ENCODE assay signal across 17 cellular contexts in the genomic region with DNA sequence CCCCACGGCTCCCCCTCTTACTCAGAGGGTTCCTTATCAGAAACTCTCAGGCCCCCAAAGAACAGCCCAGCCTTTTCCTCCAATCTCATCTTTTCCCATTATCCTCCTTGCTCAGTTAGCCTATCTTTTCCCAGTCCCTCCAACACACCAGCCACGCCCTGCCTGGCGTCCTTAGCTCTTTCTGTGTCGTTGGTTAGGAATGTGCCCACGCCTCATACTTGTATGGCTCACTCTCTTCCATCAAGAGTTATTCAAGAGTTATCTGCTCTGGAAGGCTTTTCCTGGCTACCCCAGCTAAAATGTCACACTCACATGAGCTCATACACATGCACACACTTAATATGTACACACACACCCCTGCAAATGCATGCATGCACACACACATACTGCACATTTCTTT. TPM values are rescaled to one million over a fixed set of nuclear protein-coding genes. Genes with fewer than 3 reads are reported as not detected.
DNase-seq lines count a peak whose midpoint lies in the region; ATAC-seq and TF ChIP-seq lines count a peak whose summit lies in the region.
"Had no signal": no experiment of that assay in that cellular context is flagged by ENCODE, and none has a peak within 500 bp of the region (broad histone marks: within the 10 kb centered on the region; RNA-seq: fewer than 3 reads in every experiment).

No MANE protein-coding gene starts in this region.

- H3K9me3 ChIP-seq in IMR-90 (ENCODE audit: control insufficient read depth, insufficient read depth, low read length): no peaks in the 10 kb centered on the region
- no peaks in the 10 kb centered on the region for H3K9me3 ChIP-seq in mucosa of descending colon
- no peaks in the 10 kb centered on the region for H3K9me3 ChIP-seq in BE2C
- H3K9me3 ChIP-seq: pancreas had no signal

- dilution Hi-C loops in IMR-90 (cut with HindIII; ENCODE audit: low sequenced_read_pairs, unreplicated experiment): no loop called here

- TF ChIP-seq POLR2A in IMR-90 (IDR thresholded peaks at IDR 0.05; ENCODE audit: low read depth, low read length): no peak

- H3K27ac Mint-ChIP-seq in chondrocyte (ENCODE audit: unreplicated experiment): peak overlapping the region; percentile 34
- H3K27ac Mint-ChIP-seq: CD14-positive monocyte, mesothelial cell of epicardium had no signal

- CTCF ChIA-PET in IMR-90 (lab: Yijun Ruan, JAX): interaction anchor here (0.5 to 1.0 kb wide), 2 partner anchors 28 to 608 kb away, joined by 3 to 6 read pairs; no protein-coding TSS in a partner anchor

- H3K9me3 Mint-ChIP-seq in chondrocyte (ENCODE audit: low read depth): no peaks in the 10 kb centered on the region
- H3K9me3 Mint-ChIP-seq: mesothelial cell of epicardium had no signal

- POLR2A ChIA-PET in IMR-90 (lab: Charles Lee; ENCODE audit: unreplicated experiment): interaction anchor here (0.6 kb wide), 1 partner anchor 637 kb away, joined by 3 read pairs; no protein-coding TSS in a partner anchor

- H3K4ac ChIP-seq in IMR-90 (ENCODE audit: low read depth, low read length): peak overlapping the region; percentile 16; the same call in 1 of the 2 replicates

- no peak for TF ChIP-seq RAD21 in IMR-90 (IDR thresholded peaks at IDR 0.05; ENCODE audit: low read length)

- H2AK9ac ChIP-seq in IMR-90 (replicated peaks; ENCODE audit: low read depth, low read length, poor library complexity): peak overlapping the region; percentile 52

- H3K14ac ChIP-seq in IMR-90 (replicated peaks; ENCODE audit: low read depth, low read length): peak overlapping the region; percentile 22

- peak overlapping the region; percentile 36; the same call in 1 of the 2 replicates for H2BK20ac ChIP-seq in IMR-90 (ENCODE audit: low read depth, low read length)

- peak; percentile 25 for DNase-seq in COLO829 (ENCODE audit: low spot score)
- peak; percentile 71 for DNase-seq in IMR-90
- DNase-seq in chondrocyte (ENCODE audit: low spot score): no peak
- DNase-seq in mucosa of descending colon: peak in 1 of 3 donors; percentile 19
- no peak for DNase-seq in pons (ENCODE audit: low spot score)
- no peak for DNase-seq in BE2C
- DNase-seq in NCI-H1105 (lab: John Stamatoyannopoulos, UW): no peak
- DNase-seq in putamen (ENCODE audit: low spot score): no peak
- DNase-seq: activated gamma-delta T cell; NCI-H1436; NCI-H526 treated with DMSO at 0.1 percent for 48 hours; pancreas; SHP77; stimulated activated CD4-positive, alpha-beta T cell treated with anti-CD3 and anti-CD28 coated beads, Interleukin-1b, Interleukin-23, amount 100 ng/mL, for 48 hours had no signal

- H3K36me3 Mint-ChIP-seq in chondrocyte (ENCODE audit: low read depth): no peaks in the 10 kb centered on the region
- H3K36me3 Mint-ChIP-seq: CD14-positive monocyte, mesothelial cell of epicardium had no signal

- H2AK5ac ChIP-seq in IMR-90 (ENCODE audit: low read depth, low read length): 0 out of 2 replicates have a peak overlapping the region, but pooled peaks have one; percentile 21

- H3K18ac ChIP-seq in IMR-90 (ENCODE audit: low read depth, low read length): no peak overlapping the region

- TF ChIP-seq CTCF in IMR-90 (conservative IDR thresholded peaks at IDR 0.05; ENCODE audit: low read depth, low read length) (no peak), chondrocyte (IDR thresholded peaks at IDR 0.05) (no peak), mucosa of descending colon (IDR thresholded peaks at IDR 0.05) (no peak), BE2C (IDR thresholded peaks at IDR 0.05; ENCODE audit: low read depth, low read length) (no peak)

- ATAC-seq in IMR-90 (ENCODE audit: low read depth): peak; percentile 72
- peak; percentile 54 for ATAC-seq in mucosa of descending colon

- H3K9me1 ChIP-seq in IMR-90 (ENCODE audit: insufficient read depth, low read length): peaks cover 3% of the 10 kb centered on the region; the same call in 1 of the 2 replicates

- H2BK120ac ChIP-seq in IMR-90 (ENCODE audit: low read depth, low read length): peak overlapping the region; percentile 9; the same call in 1 of the 2 replicates

- peaks cover 34% of the 10 kb centered on the region for H3K4me1 Mint-ChIP-seq in chondrocyte (ENCODE audit: low read depth)
- H3K4me1 Mint-ChIP-seq: CD14-positive monocyte had no signal

- no peak overlapping the region for H3K56ac ChIP-seq in IMR-90 (ENCODE audit: extremely low read depth, insufficient read depth, low read length)

- H3K79me1 ChIP-seq in IMR-90 (ENCODE audit: low read depth in 1 of 2, low read length in 2 of 2): no peaks in the 10 kb centered on the region

- intact Hi-C loops in IMR-90 (cut with micrococcal nuclease) (loop anchor here (1.0 to 5.0 kb wide), 2 partner anchors 226 to 875 kb away; no protein-coding TSS in a partner anchor), mucosa of descending colon (cut with DNase I, micrococcal nuclease) (no loop called here)

- H3K27me3 Mint-ChIP-seq in chondrocyte (ENCODE audit: low read depth): peaks cover 13% of the 10 kb centered on the region

- H3K36me3 ChIP-seq in IMR-90 (ENCODE audit: control insufficient read depth, insufficient read depth, low read length): no peaks in the 10 kb centered on the region
- H3K36me3 ChIP-seq in mucosa of descending colon (ENCODE audit: low read depth): no peaks in the 10 kb centered on the region
- no peaks in the 10 kb centered on the region for H3K36me3 ChIP-seq in BE2C
- H3K36me3 ChIP-seq: cardiac muscle cell, pancreas had no signal

- no peak overlapping the region for H2BK5ac ChIP-seq in IMR-90 (ENCODE audit: low read depth, low read length, poor library complexity, severe bottlenecking)

- H3K9ac ChIP-seq in IMR-90 (ENCODE audit: low read depth, low read length): no peak overlapping the region

- no peak overlapping the region for H4K5ac ChIP-seq in IMR-90 (ENCODE audit: low read depth, low read length)

- WGBS in IMR-90 (ENCODE audit: extremely low coverage in 2 of 2, insufficient read length in 1 of 2), 2 experiments: 17% methylated on average over 4 of the region's 5 CpGs; no CpG with 5 or more reads in 1 of the 2 experiments

- no peak overlapping the region for H3K23ac ChIP-seq in IMR-90 (ENCODE audit: low read depth, low read length)

- H4K91ac ChIP-seq in IMR-90 (ENCODE audit: insufficient read depth, low read depth, low read length): no peak overlapping the region

- BruUV-seq in IMR-90 (replicated peaks; lab: Mats Ljungman, UMichigan): no TSS peak

- H3K4me3 ChIP-seq in IMR-90 (ENCODE audit: insufficient read depth, low read depth, low read length) (no peak overlapping the region), mucosa of descending colon (no peak overlapping the region), BE2C (ENCODE audit: low read depth, low read length) (no peak overlapping the region)
- H3K4me3 ChIP-seq: cardiac muscle cell, pancreas had no signal

- peak overlapping the region in 1 of 2 experiments; percentile 54; a peak in 1 of 4 replicates for H4K8ac ChIP-seq in IMR-90 (ENCODE audit: low read depth in 2 of 2, low read length in 2 of 2)

- in situ Hi-C loops in IMR-90 (cut with MboI; ENCODE audit: low sequenced_read_pairs): no loop called here

- H4K20me1 ChIP-seq in IMR-90 (ENCODE audit: insufficient read depth, low read length): no peaks in the 10 kb centered on the region

- H3K4me1 ChIP-seq in IMR-90 (ENCODE audit: control insufficient read depth, insufficient read depth, low read length) (no peaks in the 10 kb centered on the region), mucosa of descending colon (ENCODE audit: low read depth) (no peaks in the 10 kb centered on the region), BE2C (no peaks in the 10 kb centered on the region)
- H3K4me1 ChIP-seq: pancreas had no signal

- H2AFZ ChIP-seq in IMR-90 (replicated peaks; ENCODE audit: low read length, poor library complexity): peak overlapping the region; percentile 53

- H3K4me3 Mint-ChIP-seq in chondrocyte (ENCODE audit: unreplicated experiment): no peak overlapping the region
- H3K4me3 Mint-ChIP-seq: CD14-positive monocyte, mesothelial cell of epicardium had no signal

- H3K4me2 ChIP-seq in IMR-90 (ENCODE audit: low read depth, low read length): 0 out of 2 replicates have a peak overlapping the region, but pooled peaks have one; percentile 9

- H3K27me3 ChIP-seq in IMR-90 (ENCODE audit: control insufficient read depth, insufficient read depth, low read length) (no peaks in the 10 kb centered on the region), BE2C (peaks cover 26% of the 10 kb centered on the region)
- H3K27me3 ChIP-seq: pancreas had no signal

- no peak overlapping the region for H3K27ac ChIP-seq in IMR-90 (ENCODE audit: insufficient read depth, low read length)
- H3K27ac ChIP-seq: cardiac muscle cell, pancreas had no signal

- no peak overlapping the region for H2BK15ac ChIP-seq in IMR-90 (ENCODE audit: low read depth, low read length)

TF ChIP-seq in IMR-90, 13 proteins besides CTCF, POLR2A, EP300 and RAD21 (continues in another document):
- TF ChIP-seq, protein P1, sequence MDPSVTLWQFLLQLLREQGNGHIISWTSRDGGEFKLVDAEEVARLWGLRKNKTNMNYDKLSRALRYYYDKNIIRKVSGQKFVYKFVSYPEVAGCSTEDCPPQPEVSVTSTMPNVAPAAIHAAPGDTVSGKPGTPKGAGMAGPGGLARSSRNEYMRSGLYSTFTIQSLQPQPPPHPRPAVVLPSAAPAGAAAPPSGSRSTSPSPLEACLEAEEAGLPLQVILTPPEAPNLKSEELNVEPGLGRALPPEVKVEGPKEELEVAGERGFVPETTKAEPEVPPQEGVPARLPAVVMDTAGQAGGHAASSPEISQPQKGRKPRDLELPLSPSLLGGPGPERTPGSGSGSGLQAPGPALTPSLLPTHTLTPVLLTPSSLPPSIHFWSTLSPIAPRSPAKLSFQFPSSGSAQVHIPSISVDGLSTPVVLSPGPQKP (IDR thresholded peaks at IDR 0.05; ENCODE audit: borderline replicate concordance, low read depth, low read length): no peak
- TF ChIP-seq CHD1 (IDR thresholded peaks at IDR 0.05; ENCODE audit: low read depth, low read length): no peak
- no peak for TF ChIP-seq BHLHE40 (IDR thresholded peaks at IDR 0.05; ENCODE audit: low read depth, low read length)
- TF ChIP-seq FOS (IDR thresholded peaks at IDR 0.05; ENCODE audit: low read depth, low read length): no peak
- no peak for TF ChIP-seq MAZ (IDR thresholded peaks at IDR 0.05; ENCODE audit: borderline replicate concordance, low read depth, low read length)

RNA-seq across cellular contexts. Expression of a gene that starts 37.5 kb away (rescaled TPM):
- total RNA-seq in IMR-90 (2012; rRNA removed): 14.7 and 15.2 TPM in 2 replicates
- 22.0 TPM in 2 replicates for polyA plus RNA-seq in IMR-90 (2012; rRNA removed)
- polyA plus RNA-seq in IMR-90 (2012; cell fraction: cytosol; rRNA removed): 15.4 and 26.3 TPM in 2 replicates
- polyA plus RNA-seq in IMR-90 (2012; cell fraction: nucleus; rRNA removed; ENCODE audit: low replicate concordance): 21.8 and 22.7 TPM in 2 replicates
- total RNA-seq in chondrocyte: 39.6 to 43.5 TPM (median 40.2 TPM) in 3 replicates
- total RNA-seq in mucosa of descending colon: 10 to 100 TPM; 13.4 to 37.5 (median 26.3) TPM
- polyA plus RNA-seq in BE2C (2012; ENCODE audit: insufficient read depth, insufficient read length, low read depth): not detected
- polyA plus RNA-seq: CD14-positive monocyte had no signal

RNA-seq across cellular contexts. Expression of a gene that starts 57.7 kb away (rescaled TPM):
- total RNA-seq in IMR-90 (2012; rRNA removed): 10.6 and 16.1 TPM in 2 replicates
- 8.7 and 9.0 TPM in 2 replicates for polyA plus RNA-seq in IMR-90 (2012; rRNA removed)
- polyA plus RNA-seq in IMR-90 (2012; cell fraction: cytosol; rRNA removed): 7.0 and 8.1 TPM in 2 replicates
- polyA plus RNA-seq in IMR-90 (2012; cell fraction: nucleus; rRNA removed; ENCODE audit: low replicate concordance): 2.5 and 3.0 TPM in 2 replicates
- 12.0 to 13.3 TPM (median 12.1 TPM) in 3 replicates for total RNA-seq in chondrocyte
- 10 to 100 TPM in 1 of 3 donors, 1 to 10 TPM in 2; 7.8 to 10.4 (median 8.2) TPM for total RNA-seq in mucosa of descending colon
- polyA plus RNA-seq in BE2C (2012; ENCODE audit: insufficient read depth, insufficient read length, low read depth): 15.1 TPM

Comparison
In these comparisons a context has a peak if more than half of its experiments do, and no peak if none do; other contexts are left out.
1. DNase-seq: peak in COLO829 (single experiment) and IMR-90 (single experiment); none in chondrocyte (single experiment), pons (single experiment), BE2C (single experiment), NCI-H1105 (single experiment) and putamen (single experiment).